In the genomic region with DNA sequence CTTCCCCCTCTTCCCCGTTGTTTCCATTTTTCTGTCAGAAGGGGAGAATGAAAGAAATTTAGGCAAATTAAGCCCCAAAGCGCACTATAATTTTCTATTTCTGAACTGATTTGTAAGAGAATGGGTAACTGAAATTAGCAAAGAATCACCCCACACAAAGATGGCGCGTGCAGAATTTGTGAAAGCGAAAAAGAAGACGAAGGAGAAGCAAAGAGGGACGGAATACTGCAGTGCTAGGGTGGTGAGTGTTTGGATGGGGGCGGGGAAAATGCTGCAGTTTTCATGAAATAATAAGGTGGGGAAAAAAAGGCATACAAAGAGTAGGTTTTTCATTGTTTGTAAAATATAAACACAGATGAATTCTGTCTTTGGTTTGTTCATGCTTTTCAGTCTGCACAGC, we compare ENCODE assay signal across 24 cellular contexts.
"Had no signal": no experiment of that assay in that cellular context is flagged by ENCODE, and none has a peak within 500 bp of the region (broad histone marks: within the 10 kb centered on the region; RNA-seq: fewer than 3 reads in every experiment).

No MANE protein-coding gene starts in this region.

- H3K9me3 Mint-ChIP-seq: activated CD8-positive, alpha-beta T cell treated with anti-CD3 and anti-CD28 coated beads for 36 hours; activated naive CD4-positive, alpha-beta T cell treated with anti-CD3 and anti-CD28 coated beads, Interleukin-2, amount 50 U/mL, for 24 hours; activated naive CD8-positive, alpha-beta T cell treated with anti-CD3 and anti-CD28 coated beads, Interleukin-2, amount 50 U/mL, for 24 hours; activated T-cell treated with anti-CD3 and anti-CD28 coated beads, Interleukin-2, amount 50 U/mL, for 4 hours; activated T-helper 2 cell treated with anti-CD3 and anti-CD28 coated beads, Interferon-gamma antibody, Interleukin-2, Interleukin-4, amounts not matched to agents 10 μg/mL and 5 μg/mL and 100 μg/mL, durations not matched to agents 14 hours and 24 hours and 36 hours; central memory CD8-positive, alpha-beta T cell; dendritic cell treated with granulocyte-macrophage colony-stimulating factor and Interleukin-4, amounts not matched to agents 40 ng/mL and 50 ng/mL, for 4 days; mesothelial cell of epicardium; nephron progenitor cell; stimulated activated naive CD8-positive, alpha-beta T cell treated with anti-CD3 and anti-CD28 coated beads, Interleukin-15, Interleukin-2, amounts not matched to agents 100 ng/mL and 50 ng/mL, for 24 hours; type B pancreatic cell; WTC11 had no signal

- H3K27me3 ChIP-seq: breast epithelium, esophagus muscularis mucosa, foreskin keratinocyte, heart right ventricle, right lobe of liver, vagina had no signal

- H3K4me1 ChIP-seq: breast epithelium, foreskin keratinocyte, right lobe of liver had no signal

- H3K27ac ChIP-seq: breast epithelium, esophagus muscularis mucosa, foreskin keratinocyte, heart right ventricle, right lobe of liver, vagina had no signal

- H3K4me1 Mint-ChIP-seq: central memory CD8-positive, alpha-beta T cell had no signal

- H3K27ac Mint-ChIP-seq: activated CD8-positive, alpha-beta T cell treated with anti-CD3 and anti-CD28 coated beads for 36 hours; activated naive CD4-positive, alpha-beta T cell treated with anti-CD3 and anti-CD28 coated beads, Interleukin-2, amount 50 U/mL, for 24 hours; activated naive CD8-positive, alpha-beta T cell treated with anti-CD3 and anti-CD28 coated beads, Interleukin-2, amount 50 U/mL, for 24 hours; activated T-helper 2 cell treated with anti-CD3 and anti-CD28 coated beads, Interferon-gamma antibody, Interleukin-2, Interleukin-4, amounts not matched to agents 10 μg/mL and 5 μg/mL and 100 μg/mL, durations not matched to agents 14 hours and 24 hours and 36 hours; dendritic cell treated with granulocyte-macrophage colony-stimulating factor and Interleukin-4, amounts not matched to agents 40 ng/mL and 50 ng/mL, for 4 days; mesothelial cell of epicardium; naive B cell; nephron progenitor cell; stimulated activated naive CD8-positive, alpha-beta T cell treated with anti-CD3 and anti-CD28 coated beads, Interleukin-15, Interleukin-2, amounts not matched to agents 100 ng/mL and 50 ng/mL, for 24 hours; type B pancreatic cell; WTC11 had no signal

- H3K9me3 ChIP-seq: breast epithelium, esophagus muscularis mucosa, heart right ventricle, right lobe of liver, vagina had no signal

- DNase-seq: activated CD4-positive, alpha-beta T cell treated with anti-CD3 and anti-CD28 coated beads for 1 hour; activated CD4-positive, alpha-beta T cell treated with anti-CD3 and anti-CD28 coated beads, Interleukin-2, amount 50 U/mL, for 1 hour; activated CD8-positive, alpha-beta T cell treated with anti-CD3 and anti-CD28 coated beads for 36 hours; activated naive CD8-positive, alpha-beta T cell treated with anti-CD3 and anti-CD28 coated beads, Interleukin-2, amount 50 U/mL, for 24 hours; activated T-cell treated with anti-CD3 and anti-CD28 coated beads, Interleukin-2, amount 50 U/mL, for 4 hours; amygdala; foreskin keratinocyte; heart right ventricle; naive B cell; nephron progenitor cell; right lobe of liver; stimulated activated CD4-positive, alpha-beta T cell treated with anti-CD3 and anti-CD28 coated beads, Interleukin-4, amount 100 ng/mL, for 1 hour; T-helper 2 cell had no signal

- ATAC-seq: activated CD8-positive, alpha-beta T cell treated with anti-CD3 and anti-CD28 coated beads for 36 hours; activated naive CD8-positive, alpha-beta T cell treated with anti-CD3 and anti-CD28 coated beads, Interleukin-2, amount 50 U/mL, for 24 hours; activated T-cell treated with anti-CD3 and anti-CD28 coated beads, Interleukin-2, amount 50 U/mL, for 4 hours; foreskin keratinocyte; heart right ventricle; right lobe of liver; WTC11 had no signal

- H3K4me3 ChIP-seq: breast epithelium, esophagus muscularis mucosa, heart right ventricle, right lobe of liver, vagina had no signal

- H3K36me3 Mint-ChIP-seq: activated naive CD4-positive, alpha-beta T cell treated with anti-CD3 and anti-CD28 coated beads, Interleukin-2, amount 50 U/mL, for 24 hours; mesothelial cell of epicardium; naive B cell; type B pancreatic cell; WTC11 had no signal

- H3K36me3 ChIP-seq: breast epithelium, esophagus muscularis mucosa, heart right ventricle, right lobe of liver, vagina had no signal

- H3K4me3 Mint-ChIP-seq: activated CD8-positive, alpha-beta T cell treated with anti-CD3 and anti-CD28 coated beads for 36 hours; activated naive CD4-positive, alpha-beta T cell treated with anti-CD3 and anti-CD28 coated beads, Interleukin-2, amount 50 U/mL, for 24 hours; activated naive CD8-positive, alpha-beta T cell treated with anti-CD3 and anti-CD28 coated beads, Interleukin-2, amount 50 U/mL, for 24 hours; activated T-cell treated with anti-CD3 and anti-CD28 coated beads, Interleukin-2, amount 50 U/mL, for 4 hours; central memory CD8-positive, alpha-beta T cell; dendritic cell treated with granulocyte-macrophage colony-stimulating factor and Interleukin-4, amounts not matched to agents 40 ng/mL and 50 ng/mL, for 4 days; mesothelial cell of epicardium; nephron progenitor cell; stimulated activated naive CD8-positive, alpha-beta T cell treated with anti-CD3 and anti-CD28 coated beads, Interleukin-15, Interleukin-2, amounts not matched to agents 100 ng/mL and 50 ng/mL, for 24 hours; type B pancreatic cell; WTC11 had no signal

- H3K27me3 Mint-ChIP-seq: central memory CD8-positive, alpha-beta T cell had no signal
